ENCODE assay signal across 1 cellular context in genomic region chr7:37027104-37027503, GRCh38.
A peak's percentile ranks its signal among the peaks of the same experiment; 100 is the strongest.
TF ChIP-seq lines count a peak whose summit lies in the region.

No MANE protein-coding gene starts in this region.

TF ChIP-seq in GM12878, 131 proteins besides CTCF, POLR2A, EP300 and RAD21 (continued from another document):
- TF ChIP-seq FOXM1 (IDR thresholded peaks at IDR 0.05; ENCODE audit: low read depth, low read length) (0 out of 2 replicates have a peak, but pooled peaks have one; percentile 27), ZBED1 (IDR thresholded peaks at IDR 0.05; ENCODE audit: borderline replicate concordance) (0 out of 2 replicates have a peak, but pooled peaks have one; percentile 59)
